ENCODE assay signal across 12 cellular contexts in the genomic region with DNA sequence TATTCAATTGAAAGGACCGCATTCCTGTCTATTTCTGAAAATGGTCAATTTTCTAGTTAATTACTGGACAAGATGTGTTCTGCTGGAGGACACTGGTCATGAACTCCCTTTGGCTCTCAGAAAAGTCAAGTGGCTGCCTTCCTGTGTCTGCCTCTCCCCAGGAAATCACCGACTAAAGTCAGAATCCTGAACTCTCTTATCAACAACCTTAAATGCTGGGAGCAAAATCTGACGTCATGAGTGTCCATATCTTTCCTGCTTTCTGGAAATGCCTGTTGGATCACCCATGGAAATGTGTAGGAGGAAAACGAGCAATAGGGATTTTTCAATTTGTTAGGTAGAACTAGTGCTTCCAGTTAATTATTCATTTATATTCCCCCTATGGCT.
"Had no signal": no experiment of that assay in that cellular context is flagged by ENCODE, and none has a peak within 500 bp of the region (broad histone marks: within the 10 kb centered on the region; RNA-seq: fewer than 3 reads in every experiment).

No MANE protein-coding gene starts in this region.

- DNase-seq: activated CD4-positive, alpha-beta T cell treated with anti-CD3 and anti-CD28 coated beads, Interleukin-2, amount 10 ng/mL, durations not matched to agents 7 days and 5 days; activated CD4-positive, CD25-positive, alpha-beta regulatory T cell; activated CD8-positive, alpha-beta memory T cell treated with anti-CD3 and anti-CD28 coated beads for 24 hours; activated naive CD4-positive, alpha-beta T cell treated with anti-CD3 and anti-CD28 coated beads, Interleukin-2, amount 50 U/mL, for 16 hours; adrenal gland; cortex of kidney; effector memory CD4-positive, alpha-beta T cell; hypothalamus; mesendoderm; thyroid gland; uterus had no signal

- H3K9me3 ChIP-seq: adrenal gland, thyroid gland, uterus had no signal

- H3K36me3 ChIP-seq: adrenal gland, thyroid gland, uterus had no signal

- H3K4me1 ChIP-seq: thyroid gland had no signal

- H3K4me3 ChIP-seq: adrenal gland, thyroid gland, uterus had no signal

- H3K27ac ChIP-seq: epithelial cell of prostate, thyroid gland, uterus had no signal

- H3K27me3 ChIP-seq: adrenal gland, thyroid gland, uterus had no signal
